In the genomic region with DNA sequence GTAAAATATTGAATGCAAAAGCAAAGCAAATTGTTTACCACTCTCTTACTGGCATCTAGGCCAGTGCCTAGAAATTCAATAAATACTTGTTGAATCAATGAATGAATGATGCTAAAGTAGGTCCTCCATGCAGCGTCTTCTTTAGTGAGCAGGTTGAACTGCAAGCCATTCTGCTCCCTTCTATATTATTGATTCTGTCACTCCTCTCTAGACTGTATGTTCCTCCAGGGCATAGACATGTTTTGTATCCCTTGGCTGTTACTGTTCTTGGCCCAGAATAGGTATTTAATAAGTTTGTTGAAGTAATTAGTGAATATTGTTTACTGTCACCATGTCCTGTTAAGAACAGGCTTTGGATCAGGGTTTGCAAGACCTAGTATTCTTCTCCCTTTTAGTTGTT, we compare ENCODE assay signal across 21 cellular contexts. TPM values are rescaled to one million over a fixed set of nuclear protein-coding genes. Genes with fewer than 3 reads are reported as not detected.
DNase-seq lines count a peak whose midpoint lies in the region; ATAC-seq, FAIRE-seq and TF ChIP-seq lines count a peak whose summit lies in the region.
"Had no signal": no experiment of that assay in that cellular context is flagged by ENCODE, and none has a peak within 500 bp of the region (broad histone marks: within the 10 kb centered on the region; RNA-seq: fewer than 3 reads in every experiment).

No MANE protein-coding gene starts in this region.

- H3K36me3 ChIP-seq in heart left ventricle: peaks cover 0 to 7% (median 0%) of the 10 kb centered on the region in 9 donors
- H3K36me3 ChIP-seq in endothelial cell of umbilical vein (ENCODE audit: control insufficient read depth in 2 of 2, extremely low read depth in 1 of 2, insufficient read depth in 2 of 2, low read length in 2 of 2): no peaks in the 10 kb centered on the region
- peaks cover under 1% of the 10 kb centered on the region for H3K36me3 ChIP-seq in osteoblast (ENCODE audit: insufficient read depth, low read length)
- no peaks in the 10 kb centered on the region for H3K36me3 ChIP-seq in aorta (ENCODE audit: control insufficient read depth in 1 of 2, insufficient read depth in 2 of 2, low read length in 1 of 2)
- H3K36me3 ChIP-seq: pancreas had no signal

- dilution Hi-C loops in endothelial cell of umbilical vein (cut with MboI; ENCODE audit: extremely low pct_ligation_motif_present, low sequenced_read_pairs): no loop called here

- TF ChIP-seq CTCF in heart left ventricle (IDR thresholded peaks at IDR 0.05) (no peak), endothelial cell of umbilical vein (IDR thresholded peaks at IDR 0.05; ENCODE audit: extremely low read depth in 1 of 2, insufficient read depth in 1 of 2, low read depth in 1 of 2, low read length in 2 of 2) (no peak), osteoblast (IDR thresholded peaks at IDR 0.05; ENCODE audit: extremely low read depth, low read depth, low read length) (no peak), dorsolateral prefrontal cortex (IDR thresholded peaks at IDR 0.05 in 54 of 56, conservative IDR thresholded peaks at IDR 0.05 in 2 of 56; ENCODE audit: low read depth in 1 of 56, partially characterized antibody in 56 of 56) (no peak)

- H3K4me2 ChIP-seq in endothelial cell of umbilical vein (ENCODE audit: insufficient read depth, low read length) (peak overlapping the region; percentile 79), osteoblast (ENCODE audit: insufficient read depth, low read length) (peak overlapping the region; percentile 49)

- POLR2A ChIA-PET in endothelial cell of umbilical vein (lab: Charles Lee): no interaction called here

- H4K20me1 ChIP-seq in endothelial cell of umbilical vein (replicated peaks; ENCODE audit: control insufficient read depth, extremely low read depth, insufficient read depth, low read length): no peaks in the 10 kb centered on the region
- H4K20me1 ChIP-seq in osteoblast (ENCODE audit: insufficient read depth, low read length): no peaks in the 10 kb centered on the region

- no peak for ATAC-seq in heart left ventricle
- ATAC-seq in aorta (ENCODE audit: low FRiP score): peak; percentile 6

- 77 to 95% (median 84%) methylated on average over 1 of the region's 1 CpG for WGBS in heart left ventricle, 4 donors
- 32 to 37% methylated on average over 1 of the region's 1 CpG for WGBS in aorta, 2 donors

- CTCF ChIA-PET in endothelial cell of umbilical vein (lab: Charles Lee): interaction anchor here (1.0 to 1.6 kb wide), 5 partner anchors 11 to 108 kb away, joined by 4 to 14 read pairs (median 7); no protein-coding TSS in a partner anchor

- intact Hi-C loops in heart left ventricle (cut with DNase I): loop anchor here in 3 of 10 donors (10.0 kb wide), 2 partner anchors 74 to 96 kb away; no protein-coding TSS in a partner anchor
- intact Hi-C loops in cardiac septum (cut with DNase I): loop anchor here (5.0 kb wide), 2 partner anchors 43 to 72 kb away; partner anchors contain the start of gene OSBPL9
- intact Hi-C loops in endothelial cell of umbilical vein (cut with micrococcal nuclease): loop anchor here (2.0 kb wide), 1 partner anchor 16 kb away; no protein-coding TSS in a partner anchor
- intact Hi-C loops in aorta (cut with DNase I): loop anchor here in 1 of 2 donors (5.0 kb wide), 1 partner anchor 72 kb away; no protein-coding TSS in a partner anchor
- intact Hi-C loops in dorsolateral prefrontal cortex (cut with DNase I): no loop called here

- DNase-seq in heart left ventricle (no peak), cardiac septum (ENCODE audit: low spot score) (no peak), endothelial cell of umbilical vein (ENCODE audit: low read depth, low spot score) (no peak), osteoblast (ENCODE audit: insufficient read length, low spot score, missing footprints) (no peak), aorta (no peak), HuH-7 (ENCODE audit: low spot score) (no peak), dorsolateral prefrontal cortex (no peak), LoVo (ENCODE audit: low spot score) (no peak)
- DNase-seq: activated CD4-positive, alpha-beta T cell treated with anti-CD3 and anti-CD28 coated beads, Interleukin-2, amount 50 U/mL, for 48 hours; activated naive CD8-positive, alpha-beta T cell treated with anti-CD3 and anti-CD28 coated beads for 36 hours; activated T-cell treated with anti-CD3 and anti-CD28 coated beads, Interleukin-2, amount 50 U/mL, for 48 hours; central memory CD4-positive, alpha-beta T cell; effector CD8-positive, alpha-beta T cell; left cardiac atrium; NCI-H2081 treated with DMSO at 0.1 percent for 48 hours; NCI-H524; pancreas; spleen had no signal

- no peak for FAIRE-seq in endothelial cell of umbilical vein (lab: Jason Lieb, UNC)
- FAIRE-seq: A204.1 had no signal

- H3K27ac ChIP-seq in heart left ventricle: peak overlapping the region; percentile 7 to 77 (median 51)
- H3K27ac ChIP-seq in endothelial cell of umbilical vein (ENCODE audit: insufficient read depth, low read depth, low read length): peak overlapping the region; percentile 82
- H3K27ac ChIP-seq in osteoblast (ENCODE audit: low read depth, low read length): peak overlapping the region; percentile 89
- peak overlapping the region in 1 of 2 donors; percentile 28 for H3K27ac ChIP-seq in aorta (ENCODE audit: low read depth in 1 of 2, low read length in 2 of 2)
- peak overlapping the region in 4 of 59 donors; percentile 18 to 46 (median 18) for H3K27ac ChIP-seq in dorsolateral prefrontal cortex
- H3K27ac ChIP-seq: C4-2B, pancreas had no signal

- H3K4me1 ChIP-seq in heart left ventricle (peaks cover 0 to 70% (median 37%) of the 10 kb centered on the region in 12 donors), endothelial cell of umbilical vein (ENCODE audit: control insufficient read depth, extremely low read depth, insufficient read depth, low read length) (peaks cover 32% of the 10 kb centered on the region), osteoblast (ENCODE audit: insufficient read depth, low read length) (peaks cover 37% of the 10 kb centered on the region), aorta (ENCODE audit: control insufficient read depth in 1 of 2, insufficient read depth in 2 of 2, low read length in 2 of 2) (peaks cover 5 to 15% of the 10 kb centered on the region in 2 donors)

- H3K9me1 ChIP-seq in endothelial cell of umbilical vein (replicated peaks; ENCODE audit: control insufficient read depth, extremely low read depth, insufficient read depth, low read length): no peaks in the 10 kb centered on the region

- H2AFZ ChIP-seq in endothelial cell of umbilical vein (ENCODE audit: low read depth, low read length) (no peak overlapping the region), osteoblast (ENCODE audit: low read length) (no peak overlapping the region)

- H3K27me3 ChIP-seq in heart left ventricle (no peaks in the 10 kb centered on the region), endothelial cell of umbilical vein (ENCODE audit: control insufficient read depth in 2 of 2, insufficient read depth in 2 of 2, low read length in 2 of 2) (no peaks in the 10 kb centered on the region), osteoblast (ENCODE audit: insufficient read depth, low read length) (no peaks in the 10 kb centered on the region), aorta (ENCODE audit: control insufficient read depth in 1 of 2, insufficient read depth in 2 of 2, low read length in 1 of 2) (no peaks in the 10 kb centered on the region), dorsolateral prefrontal cortex (no peaks in the 10 kb centered on the region)
- H3K27me3 ChIP-seq: pancreas, spleen, tibial nerve had no signal

- H3K4me3 ChIP-seq in heart left ventricle: no peak overlapping the region
- H3K4me3 ChIP-seq in endothelial cell of umbilical vein (replicated peaks in 1 of 3; ENCODE audit: insufficient read depth in 1 of 3, low read depth in 1 of 3, low read length in 3 of 3): no peak overlapping the region
- H3K4me3 ChIP-seq in osteoblast (ENCODE audit: insufficient read depth, low read length): no peak overlapping the region
- H3K4me3 ChIP-seq in aorta (ENCODE audit: low read length in 2 of 2): no peak overlapping the region
- no peak overlapping the region for H3K4me3 ChIP-seq in dorsolateral prefrontal cortex
- H3K4me3 ChIP-seq: pancreas, spleen, tibial nerve had no signal

- TSS peak; percentile 69 for BruUV-seq in endothelial cell of umbilical vein (replicated peaks; lab: Mats Ljungman, UMichigan)

- H3K79me2 ChIP-seq in endothelial cell of umbilical vein (ENCODE audit: control insufficient read depth, insufficient read depth, low read length) (no peaks in the 10 kb centered on the region), osteoblast (ENCODE audit: insufficient read depth, low read length) (peaks cover 33% of the 10 kb centered on the region)

- no peak for TF ChIP-seq POLR2A in heart left ventricle (IDR thresholded peaks at IDR 0.05)
- no peak for TF ChIP-seq POLR2A in endothelial cell of umbilical vein (IDR thresholded peaks at IDR 0.05; ENCODE audit: low read depth, low read length)

- H3K9me3 ChIP-seq in heart left ventricle (no peaks in the 10 kb centered on the region), endothelial cell of umbilical vein (replicated peaks; ENCODE audit: control insufficient read depth, insufficient read depth, low read length) (no peaks in the 10 kb centered on the region), osteoblast (ENCODE audit: low read depth, low read length) (no peaks in the 10 kb centered on the region), aorta (ENCODE audit: control insufficient read depth, low read length) (no peaks in the 10 kb centered on the region)
- H3K9me3 ChIP-seq: pancreas, spleen, tibial nerve had no signal

- peak overlapping the region; percentile 41 for H3K9ac ChIP-seq in endothelial cell of umbilical vein (replicated peaks; ENCODE audit: extremely low read depth, insufficient read depth, low read length)

TF ChIP-seq in endothelial cell of umbilical vein, 7 proteins besides CTCF, POLR2A, EP300 and RAD21 (continues in another document):
- no peak for TF ChIP-seq POLR2AphosphoS5 (IDR thresholded peaks at IDR 0.05; ENCODE audit: insufficient read depth, low read depth, low read length)
- TF ChIP-seq MYC (IDR thresholded peaks at IDR 0.05; ENCODE audit: low read depth, low read length): no peak

RNA-seq across cellular contexts. Expression of gene OSBPL9, which starts 43.7 kb away (rescaled TPM):
- total RNA-seq in heart left ventricle: 10 to 100 TPM; 44.5 to 69.5 (median 53.5) TPM
- polyA plus RNA-seq in heart left ventricle: 10 to 100 TPM; 48.5 to 50.4 TPM
- total RNA-seq in cardiac septum: 48.7 TPM
- total RNA-seq in endothelial cell of umbilical vein: 74.8 and 80.3 TPM in 2 replicates
- polyA plus RNA-seq in endothelial cell of umbilical vein: 46.2 and 52.5 TPM in 2 replicates
- polyA plus RNA-seq in endothelial cell of umbilical vein (2011; cell fraction: cytosol; rRNA removed): 55.0 and 58.8 TPM in 2 replicates
- 90.8 and 101 TPM in 2 replicates for polyA plus RNA-seq in endothelial cell of umbilical vein (2011; cell fraction: nucleus; rRNA removed)
- polyA plus RNA-seq in endothelial cell of umbilical vein (2012): 47.7 and 64.7 TPM in 2 replicates
- 165 and 179 TPM in 2 replicates for polyA minus RNA-seq in endothelial cell of umbilical vein
- polyA minus RNA-seq in endothelial cell of umbilical vein (2011; cell fraction: cytosol; rRNA and poly(A)+ RNA removed): 50.0 TPM
- 155 and 206 TPM in 2 replicates for polyA minus RNA-seq in endothelial cell of umbilical vein (2011; cell fraction: nucleus; rRNA and poly(A)+ RNA removed)
- 87.9 and 96.4 TPM in 2 replicates for total RNA-seq in osteoblast
- total RNA-seq in aorta: 100 to 1,000 TPM in 1 of 2 donors, 10 to 100 TPM in 1; 98.5 to 121 TPM
- 10 to 100 TPM; 42.8 to 59.1 TPM for polyA plus RNA-seq in aorta
- total RNA-seq in dorsolateral prefrontal cortex: 100 to 1,000 TPM in 1 of 120 experiments, 10 to 100 TPM in 119; 37.0 to 103 (median 54.2) TPM

Comparison
In these comparisons a context has a peak if more than half of its experiments do, and no peak if none do; other contexts are left out.
1. intact Hi-C loops: an anchor here in cardiac septum (5.0 kb wide) and endothelial cell of umbilical vein (2.0 kb wide); none called in dorsolateral prefrontal cortex.